In the genomic region with DNA sequence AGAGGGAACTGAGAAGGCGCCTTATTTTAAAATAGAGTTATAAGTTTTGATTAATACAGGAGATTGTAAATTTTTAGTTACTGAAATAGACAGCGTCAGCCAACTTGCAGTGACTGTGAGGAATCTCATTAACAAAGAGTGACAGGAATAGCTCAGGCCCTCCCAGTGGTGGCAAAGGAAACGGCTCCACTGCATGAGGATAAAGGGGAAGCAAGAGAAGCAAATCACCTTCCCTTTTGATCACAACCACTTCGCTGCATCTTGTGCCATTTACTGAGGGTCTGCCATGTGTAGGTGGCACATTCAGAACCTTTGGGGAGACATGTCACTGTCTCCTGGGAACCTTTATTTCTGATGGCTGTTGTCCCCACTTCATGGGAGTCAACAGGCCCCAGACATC, we compare ENCODE assay signal across 36 cellular contexts.
"Had no signal": no experiment of that assay in that cellular context is flagged by ENCODE, and none has a peak within 500 bp of the region (broad histone marks: within the 10 kb centered on the region; RNA-seq: fewer than 3 reads in every experiment).

No MANE protein-coding gene starts in this region.

- H3K9me3 ChIP-seq: adrenal gland, body of pancreas had no signal

- ATAC-seq: activated CD8-positive, alpha-beta T cell treated with anti-CD3 and anti-CD28 coated beads for 36 hours; activated naive CD4-positive, alpha-beta T cell treated with anti-CD3 and anti-CD28 coated beads, Interleukin-2, amount 50 U/mL, for 72 hours; activated T-cell treated with anti-CD3 and anti-CD28 coated beads, Interleukin-2, amount 50 U/mL, for 4 hours; activated T-cell treated with anti-CD3 and anti-CD28 coated beads, Interleukin-2, amount 50 U/mL, for 72 hours; activated T-helper 17 cell treated with anti-CD3 and anti-CD28 coated beads, Interleukin-2, amount 50 U/mL, for 72 hours; body of pancreas had no signal

- H3K27ac Mint-ChIP-seq: activated B cell treated with CpG ODN at 0.5 μM for 24 hours; activated CD4-positive, alpha-beta memory T cell treated with anti-CD3 and anti-CD28 coated beads for 36 hours; activated CD4-positive, alpha-beta T cell treated with anti-CD3 and anti-CD28 coated beads, Interleukin-2, amount 10 ng/mL, durations not matched to agents 24 days and 14 days; activated CD8-positive, alpha-beta T cell treated with anti-CD3 and anti-CD28 coated beads for 36 hours; activated naive CD4-positive, alpha-beta T cell treated with anti-CD3 and anti-CD28 coated beads for 36 hours; activated naive CD4-positive, alpha-beta T cell treated with anti-CD3 and anti-CD28 coated beads, Interleukin-2, amount 50 U/mL, for 72 hours; activated naive CD8-positive, alpha-beta T cell treated with anti-CD3 and anti-CD28 coated beads for 36 hours; activated T-cell treated with anti-CD3 and anti-CD28 coated beads, Interleukin-2, amount 50 U/mL, for 72 hours; activated T-helper 1 cell treated with anti-CD3 and anti-CD28 coated beads, Interleukin-12 subunit alpha, Interleukin-12 subunit beta, Interleukin-2, Interleukin-4 antibody, amounts not matched to agents 30 ng/mL and 10 ng/mL and 1 ng/mL, durations not matched to agents 14 hours and 24 hours and 36 hours; activated T-helper 17 cell treated with anti-CD3 and anti-CD28 coated beads, Interleukin-2, amount 50 U/mL, for 72 hours; T-helper 1 cell treated with Interleukin-12 subunit alpha and Interleukin-12 subunit beta and Interleukin-4 antibody, amounts not matched to agents 30 μg/mL and 1 μg/mL, for 36 hours; T-helper 2 cell treated with Interferon-gamma antibody and Interleukin-4, amounts not matched to agents 5 μg/mL and 100 μg/mL, for 36 hours had no signal

- H3K27me3 ChIP-seq: adrenal gland, body of pancreas, cardiac muscle cell had no signal

- H3K36me3 Mint-ChIP-seq: activated CD4-positive, alpha-beta memory T cell treated with anti-CD3 and anti-CD28 coated beads for 36 hours; activated naive CD4-positive, alpha-beta T cell treated with anti-CD3 and anti-CD28 coated beads, Interleukin-2, amount 50 U/mL, for 72 hours; activated naive CD8-positive, alpha-beta T cell treated with anti-CD3 and anti-CD28 coated beads for 36 hours had no signal

- H3K4me3 Mint-ChIP-seq: activated B cell treated with CpG ODN at 0.5 μM for 24 hours; activated CD4-positive, alpha-beta memory T cell treated with anti-CD3 and anti-CD28 coated beads for 36 hours; activated CD4-positive, alpha-beta T cell treated with anti-CD3 and anti-CD28 coated beads, Interleukin-2, amount 10 ng/mL, durations not matched to agents 24 days and 14 days; activated CD8-positive, alpha-beta T cell treated with anti-CD3 and anti-CD28 coated beads for 36 hours; activated naive CD4-positive, alpha-beta T cell treated with anti-CD3 and anti-CD28 coated beads for 36 hours; activated naive CD8-positive, alpha-beta T cell treated with anti-CD3 and anti-CD28 coated beads for 36 hours; activated T-cell treated with anti-CD3 and anti-CD28 coated beads, Interleukin-2, amount 50 U/mL, for 4 hours; activated T-cell treated with anti-CD3 and anti-CD28 coated beads, Interleukin-2, amount 50 U/mL, for 72 hours; activated T-helper 1 cell treated with anti-CD3 and anti-CD28 coated beads, Interleukin-12 subunit alpha, Interleukin-12 subunit beta, Interleukin-2, Interleukin-4 antibody, amounts not matched to agents 30 ng/mL and 10 ng/mL and 1 ng/mL, durations not matched to agents 14 hours and 24 hours and 36 hours; activated T-helper 17 cell treated with anti-CD3 and anti-CD28 coated beads, Interleukin-2, amount 50 U/mL, for 72 hours; central memory CD8-positive, alpha-beta T cell; T-helper 1 cell treated with Interleukin-12 subunit alpha and Interleukin-12 subunit beta and Interleukin-4 antibody, amounts not matched to agents 30 μg/mL and 1 μg/mL, for 36 hours; T-helper 2 cell treated with Interferon-gamma antibody and Interleukin-4, amounts not matched to agents 5 μg/mL and 100 μg/mL, for 36 hours had no signal

- DNase-seq: activated B cell treated with CpG ODN at 0.5 μM for 24 hours; activated CD4-positive, alpha-beta memory T cell treated with anti-CD3 and anti-CD28 coated beads for 36 hours; activated CD4-positive, alpha-beta T cell treated with anti-CD3 and anti-CD28 coated beads for 4 hours; activated CD4-positive, alpha-beta T cell treated with anti-CD3 and anti-CD28 coated beads, Interleukin-2, amount 10 ng/mL, durations not matched to agents 24 days and 14 days; activated CD4-positive, alpha-beta T cell treated with anti-CD3 and anti-CD28 coated beads, Interleukin-2, amount 50 U/mL, for 1 hour; activated CD4-positive, alpha-beta T cell treated with anti-CD3 and anti-CD28 coated beads, Interleukin-2, amount 50 U/mL, for 4 hours; activated CD4-positive, CD25-positive, alpha-beta regulatory T cell treated with anti-CD3 and anti-CD28 coated beads, Interleukin-2, amount 50 U/mL, for 72 hours; activated CD8-positive, alpha-beta memory T cell treated with anti-CD3 and anti-CD28 coated beads, Interleukin-2, amount 50 U/mL, for 4 hours; activated CD8-positive, alpha-beta T cell treated with anti-CD3 and anti-CD28 coated beads for 36 hours; activated effector memory CD4-positive, alpha-beta T cell treated with anti-CD3 and anti-CD28 coated beads, Interleukin-2, amount 50 U/mL, for 16 hours; activated gamma-delta T cell treated with Interleukin-2 at 50 U/mL for 16 hours; activated naive CD4-positive, alpha-beta T cell; activated naive CD4-positive, alpha-beta T cell treated with anti-CD3 and anti-CD28 coated beads for 36 hours; activated naive CD4-positive, alpha-beta T cell treated with anti-CD3 and anti-CD28 coated beads, Interleukin-2, amount 50 U/mL, for 16 hours; activated naive CD8-positive, alpha-beta T cell treated with anti-CD3 and anti-CD28 coated beads for 36 hours; activated T-cell treated with anti-CD3 and anti-CD28 coated beads for 4 hours; activated T-cell treated with anti-CD3 and anti-CD28 coated beads, Interleukin-2, amount 50 U/mL, for 1 hour; activated T-cell treated with anti-CD3 and anti-CD28 coated beads, Interleukin-2, amount 50 U/mL, for 4 hours; activated T-cell treated with anti-CD3 and anti-CD28 coated beads, Interleukin-2, amount 50 U/mL, for 72 hours; adrenal gland; amniotic stem cell; aorta; body of pancreas; caudate nucleus; cerebellar nuclear complex; T-helper 1 cell; T-helper 2 cell; T-helper 9 cell had no signal

- H3K27ac ChIP-seq: adrenal gland, body of pancreas, cardiac muscle cell, VCaP had no signal

- H3K36me3 ChIP-seq: adrenal gland, cardiac muscle cell had no signal

- H3K4me1 ChIP-seq: adrenal gland, body of pancreas had no signal

- H3K4me3 ChIP-seq: adrenal gland, body of pancreas, cardiac muscle cell had no signal

- H3K27me3 Mint-ChIP-seq: activated CD4-positive, alpha-beta memory T cell treated with anti-CD3 and anti-CD28 coated beads for 36 hours; activated CD4-positive, alpha-beta T cell treated with anti-CD3 and anti-CD28 coated beads, Interleukin-2, amount 10 ng/mL, durations not matched to agents 24 days and 14 days; activated CD8-positive, alpha-beta T cell treated with anti-CD3 and anti-CD28 coated beads for 36 hours; activated naive CD8-positive, alpha-beta T cell treated with anti-CD3 and anti-CD28 coated beads for 36 hours; central memory CD8-positive, alpha-beta T cell had no signal

- H3K4me1 Mint-ChIP-seq: activated B cell treated with CpG ODN at 0.5 μM for 24 hours; activated CD4-positive, alpha-beta T cell treated with anti-CD3 and anti-CD28 coated beads, Interleukin-2, amount 10 ng/mL, durations not matched to agents 24 days and 14 days; activated naive CD8-positive, alpha-beta T cell treated with anti-CD3 and anti-CD28 coated beads for 36 hours; activated T-helper 17 cell treated with anti-CD3 and anti-CD28 coated beads, Interleukin-2, amount 50 U/mL, for 72 hours; central memory CD8-positive, alpha-beta T cell had no signal

- H3K9me3 Mint-ChIP-seq: activated B cell treated with CpG ODN at 0.5 μM for 24 hours; activated CD4-positive, alpha-beta memory T cell treated with anti-CD3 and anti-CD28 coated beads for 36 hours; activated CD4-positive, alpha-beta T cell treated with anti-CD3 and anti-CD28 coated beads, Interleukin-2, amount 10 ng/mL, durations not matched to agents 24 days and 14 days; activated CD8-positive, alpha-beta T cell treated with anti-CD3 and anti-CD28 coated beads for 36 hours; activated naive CD4-positive, alpha-beta T cell treated with anti-CD3 and anti-CD28 coated beads for 36 hours; activated naive CD8-positive, alpha-beta T cell treated with anti-CD3 and anti-CD28 coated beads for 36 hours; activated T-cell treated with anti-CD3 and anti-CD28 coated beads, Interleukin-2, amount 50 U/mL, for 4 hours; activated T-helper 1 cell treated with anti-CD3 and anti-CD28 coated beads, Interleukin-12 subunit alpha, Interleukin-12 subunit beta, Interleukin-2, Interleukin-4 antibody, amounts not matched to agents 30 ng/mL and 10 ng/mL and 1 ng/mL, durations not matched to agents 14 hours and 24 hours and 36 hours; activated T-helper 17 cell treated with anti-CD3 and anti-CD28 coated beads, Interleukin-2, amount 50 U/mL, for 72 hours; central memory CD8-positive, alpha-beta T cell; T-helper 1 cell treated with Interleukin-12 subunit alpha and Interleukin-12 subunit beta and Interleukin-4 antibody, amounts not matched to agents 30 μg/mL and 1 μg/mL, for 36 hours; T-helper 2 cell treated with Interferon-gamma antibody and Interleukin-4, amounts not matched to agents 5 μg/mL and 100 μg/mL, for 36 hours had no signal
